29 cellular contexts compared by ENCODE assay signal in genomic region chr14:101666264-101666663, GRCh38.
"Had no signal": no experiment of that assay in that cellular context is flagged by ENCODE, and none has a peak within 500 bp of the region (broad histone marks: within the 10 kb centered on the region; RNA-seq: fewer than 3 reads in every experiment).

No MANE protein-coding gene starts in this region.

- H3K27ac ChIP-seq: VCaP, WERI-Rb-1 had no signal

- DNase-seq: activated B cell treated with CpG ODN at 0.5 μM for 24 hours; activated CD4-positive, alpha-beta memory T cell treated with anti-CD3 and anti-CD28 coated beads for 36 hours; activated CD4-positive, alpha-beta memory T cell treated with anti-CD3 and anti-CD28 coated beads, Interleukin-2, amount 10 ng/mL, durations not matched to agents 7 days and 5 days; activated CD4-positive, alpha-beta T cell treated with anti-CD3 and anti-CD28 coated beads for 1 hour; activated CD4-positive, alpha-beta T cell treated with anti-CD3 and anti-CD28 coated beads for 36 hours; activated CD4-positive, alpha-beta T cell treated with anti-CD3 and anti-CD28 coated beads for 4 hours; activated CD4-positive, alpha-beta T cell treated with anti-CD3 and anti-CD28 coated beads for 48 hours; activated CD4-positive, alpha-beta T cell treated with anti-CD3 and anti-CD28 coated beads, Interleukin-2, amount 10 ng/mL, durations not matched to agents 24 days and 14 days; activated CD4-positive, alpha-beta T cell treated with anti-CD3 and anti-CD28 coated beads, Interleukin-2, amount 10 ng/mL, durations not matched to agents 7 days and 5 days; activated CD4-positive, alpha-beta T cell treated with anti-CD3 and anti-CD28 coated beads, Interleukin-2, amount 50 U/mL, for 1 hour; activated CD4-positive, alpha-beta T cell treated with anti-CD3 and anti-CD28 coated beads, Interleukin-2, amount 50 U/mL, for 4 hours; activated CD4-positive, alpha-beta T cell treated with anti-CD3 and anti-CD28 coated beads, Interleukin-2, amount 50 U/mL, for 48 hours; activated CD4-positive, CD25-positive, alpha-beta regulatory T cell; activated CD4-positive, CD25-positive, alpha-beta regulatory T cell treated with anti-CD3 and anti-CD28 coated beads, Interleukin-2, amount 50 U/mL, for 72 hours; activated CD8-positive, alpha-beta memory T cell treated with anti-CD3 and anti-CD28 coated beads for 24 hours; activated CD8-positive, alpha-beta memory T cell treated with anti-CD3 and anti-CD28 coated beads, Interleukin-2, amount 10 ng/mL, durations not matched to agents 7 days and 5 days; activated CD8-positive, alpha-beta memory T cell treated with anti-CD3 and anti-CD28 coated beads, Interleukin-2, amount 50 U/mL, for 4 hours; activated CD8-positive, alpha-beta memory T cell treated with anti-CD3 and anti-CD28 coated beads, Interleukin-2, amount 50 U/mL, for 48 hours; activated CD8-positive, alpha-beta T cell treated with anti-CD3 and anti-CD28 coated beads for 36 hours; activated CD8-positive, alpha-beta T cell treated with anti-CD3 and anti-CD28 coated beads, Interleukin-2, amount 10 ng/mL, durations not matched to agents 7 days and 5 days; activated T-cell treated with anti-CD3 and anti-CD28 coated beads for 4 hours; T-cell; T-helper 1 cell; T-helper 17 cell; T-helper 2 cell; T-helper 9 cell; T1000; WERI-Rb-1 had no signal

- H3K36me3 ChIP-seq: WERI-Rb-1 had no signal
